8 cellular contexts compared by ENCODE assay signal in genomic region chr10:119306964-119307363, GRCh38.
DNase-seq lines count a peak whose midpoint lies in the region; FAIRE-seq and TF ChIP-seq lines count a peak whose summit lies in the region.

No MANE protein-coding gene starts in this region.

- H3K4me3 ChIP-seq in kidney (ENCODE audit: low read length in 2 of 2), result no peak overlapping the region

- no peaks in the 10 kb centered on the region for H3K9me3 ChIP-seq in kidney (ENCODE audit: control insufficient read depth in 1 of 2, low read length in 2 of 2)

- no peaks in the 10 kb centered on the region for H3K36me3 ChIP-seq in kidney (ENCODE audit: control insufficient read depth in 1 of 2, insufficient read depth in 2 of 2, low read length in 2 of 2)

- no peaks in the 10 kb centered on the region for H3K9me3 Mint-ChIP-seq in activated CD4-positive, alpha-beta memory T cell treated with anti-CD3 and anti-CD28 coated beads, Interleukin-2, amount 10 ng/mL, durations not matched to agents 7 days and 5 days

- peak overlapping the region; percentile 83 for H3K4me3 Mint-ChIP-seq in activated CD4-positive, alpha-beta memory T cell treated with anti-CD3 and anti-CD28 coated beads, Interleukin-2, amount 10 ng/mL, durations not matched to agents 7 days and 5 days

- peak; percentile 61 for DNase-seq in stimulated activated CD4-positive, alpha-beta T cell treated with anti-CD3 and anti-CD28 coated beads, Interleukin-1b, Interleukin-23, amount 100 ng/mL, for 48 hours
- DNase-seq in stimulated activated CD4-positive, alpha-beta T cell treated with anti-CD3 and anti-CD28 coated beads, Interleukin-4, amount 100 ng/mL, for 1 hour, result no peak
- no peak for DNase-seq in activated CD4-positive, alpha-beta memory T cell treated with anti-CD3 and anti-CD28 coated beads, Interleukin-2, amount 10 ng/mL, durations not matched to agents 7 days and 5 days
- DNase-seq in kidney, result peak; percentile 8
- no peak for DNase-seq in NCI-H510A (lab: John Stamatoyannopoulos, UW)
- no peak for DNase-seq in NCI-H1092 (lab: John Stamatoyannopoulos, UW)
- DNase-seq in hepatic stellate cell (ENCODE audit: low spot score), result no peak
- no peak for DNase-seq in superior temporal gyrus (ENCODE audit: extremely low spot score)

- no peak overlapping the region for H3K27ac ChIP-seq in kidney (ENCODE audit: low read depth in 2 of 2, low read length in 2 of 2)

- H3K36me3 Mint-ChIP-seq in activated CD4-positive, alpha-beta memory T cell treated with anti-CD3 and anti-CD28 coated beads, Interleukin-2, amount 10 ng/mL, durations not matched to agents 7 days and 5 days (ENCODE audit: low read depth), result peaks cover 6% of the 10 kb centered on the region

- intact Hi-C loops in kidney (cut with DNase I), result no loop called here

- TF ChIP-seq CTCF in kidney (IDR thresholded peaks at IDR 0.05; ENCODE audit: borderline replicate concordance, extremely low read depth, insufficient read depth), result no peak

- H3K27me3 Mint-ChIP-seq in activated CD4-positive, alpha-beta memory T cell treated with anti-CD3 and anti-CD28 coated beads, Interleukin-2, amount 10 ng/mL, durations not matched to agents 7 days and 5 days, result peaks cover 17% of the 10 kb centered on the region

- no peak overlapping the region for H3K9ac ChIP-seq in kidney (ENCODE audit: low read length in 2 of 2)

- no peaks in the 10 kb centered on the region for H3K4me1 ChIP-seq in kidney (ENCODE audit: control insufficient read depth in 1 of 2, insufficient read depth in 1 of 2, low read depth in 1 of 2, low read length in 2 of 2)

- CTCF ChIA-PET in activated CD4-positive, alpha-beta memory T cell treated with anti-CD3 and anti-CD28 coated beads, Interleukin-2, amount 10 ng/mL, durations not matched to agents 7 days and 5 days (lab: Charles Lee), result interaction anchor here (0.6 to 3.7 kb wide), 15 partner anchors 9 to 216 kb away, joined by 3 to 42 read pairs (median 3); partner anchors contain the start of gene GRK5

- H3K4me1 Mint-ChIP-seq in activated CD4-positive, alpha-beta memory T cell treated with anti-CD3 and anti-CD28 coated beads, Interleukin-2, amount 10 ng/mL, durations not matched to agents 7 days and 5 days, result peaks cover 74% of the 10 kb centered on the region

- FAIRE-seq in kidney (lab: Jason Lieb, UNC), result no peak

- POLR2A ChIA-PET in activated CD4-positive, alpha-beta memory T cell treated with anti-CD3 and anti-CD28 coated beads, Interleukin-2, amount 10 ng/mL, durations not matched to agents 7 days and 5 days (lab: Charles Lee), result interaction anchor here (0.7 to 6.9 kb wide), 11 partner anchors 9 to 216 kb away, joined by 3 to 100 read pairs (median 9); partner anchors contain the start of gene GRK5

- H3K27ac Mint-ChIP-seq in activated CD4-positive, alpha-beta memory T cell treated with anti-CD3 and anti-CD28 coated beads, Interleukin-2, amount 10 ng/mL, durations not matched to agents 7 days and 5 days, result peak overlapping the region; percentile 100

Comparison
In these comparisons a context has a peak if more than half of its experiments do, and no peak if none do; other contexts are left out.
1. DNase-seq: peak in stimulated activated CD4-positive, alpha-beta T cell treated with anti-CD3 and anti-CD28 coated beads, Interleukin-1b, Interleukin-23, amount 100 ng/mL, for 48 hours (single experiment) and kidney (single experiment); none in stimulated activated CD4-positive, alpha-beta T cell treated with anti-CD3 and anti-CD28 coated beads, Interleukin-4, amount 100 ng/mL, for 1 hour (single experiment), activated CD4-positive, alpha-beta memory T cell treated with anti-CD3 and anti-CD28 coated beads, Interleukin-2, amount 10 ng/mL, durations not matched to agents 7 days and 5 days (single experiment), NCI-H510A (single experiment), NCI-H1092 (single experiment), hepatic stellate cell (single experiment) and superior temporal gyrus (single experiment).